24 cellular contexts compared by ENCODE assay signal in the genomic region with DNA sequence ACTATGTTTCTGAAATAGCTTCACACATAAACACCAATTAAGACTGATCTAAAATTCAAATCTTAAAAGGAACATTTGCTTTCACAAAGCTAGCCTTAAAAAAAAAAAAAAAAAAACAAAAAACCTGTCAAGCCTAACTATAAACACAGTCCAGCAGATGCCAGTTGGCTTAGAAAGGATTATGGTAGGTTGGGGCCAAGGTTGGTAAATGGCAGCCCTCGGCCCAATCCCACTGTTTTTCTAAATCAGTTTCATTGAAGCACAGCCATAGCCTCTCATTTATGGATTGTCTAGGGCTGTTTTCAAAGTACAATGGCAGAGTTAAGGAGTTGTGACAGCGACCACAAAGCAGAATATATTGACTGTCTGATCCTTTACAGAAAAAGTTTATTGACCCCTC.
"Had no signal": no experiment of that assay in that cellular context is flagged by ENCODE, and none has a peak within 500 bp of the region (broad histone marks: within the 10 kb centered on the region; RNA-seq: fewer than 3 reads in every experiment).

No MANE protein-coding gene starts in this region.

- DNase-seq: activated CD4-positive, alpha-beta T cell treated with anti-CD3 and anti-CD28 coated beads for 4 hours; activated CD4-positive, alpha-beta T cell treated with anti-CD3 and anti-CD28 coated beads, Interleukin-2, amount 50 U/mL, for 4 hours; activated effector memory CD4-positive, alpha-beta T cell treated with anti-CD3 and anti-CD28 coated beads, Interleukin-2, amount 50 U/mL, for 16 hours; activated naive CD4-positive, alpha-beta T cell treated with anti-CD3 and anti-CD28 coated beads, Interleukin-2, amount 10 ng/mL, durations not matched to agents 7 days and 5 days; activated naive CD8-positive, alpha-beta T cell treated with anti-CD3 and anti-CD28 coated beads, Interleukin-2, amount 10 ng/mL, durations not matched to agents 7 days and 5 days; activated T-cell treated with anti-CD3 and anti-CD28 coated beads, Interleukin-2, amount 50 U/mL, for 1 hour; brain microvascular endothelial cell; foreskin fibroblast; heart left ventricle; immature natural killer cell; naive thymus-derived CD4-positive, alpha-beta T cell; pancreas; stimulated activated CD4-positive, alpha-beta T cell treated with anti-CD3 and anti-CD28 coated beads, Interleukin-15, amount 100 ng/mL, for 24 hours; stimulated activated CD4-positive, alpha-beta T cell treated with anti-CD3 and anti-CD28 coated beads, Interleukin-2, amount 100 ng/mL, for 24 hours; stimulated activated naive CD4-positive, alpha-beta T cell treated with Interleukin-2 at 50 U/mL for 16 hours; T-helper 1 cell; testis; trophoblast cell; uterus had no signal

- H3K9me3 Mint-ChIP-seq: activated naive CD4-positive, alpha-beta T cell treated with anti-CD3 and anti-CD28 coated beads, Interleukin-2, amount 10 ng/mL, durations not matched to agents 7 days and 5 days; activated naive CD8-positive, alpha-beta T cell treated with anti-CD3 and anti-CD28 coated beads, Interleukin-2, amount 10 ng/mL, durations not matched to agents 7 days and 5 days; activated T-helper 1 cell treated with anti-CD3 and anti-CD28 coated beads, Interleukin-12 subunit alpha, Interleukin-12 subunit beta, Interleukin-2, Interleukin-4 antibody, amounts not matched to agents 30 ng/mL and 10 ng/mL and 1 ng/mL, durations not matched to agents 14 hours and 24 hours and 36 hours; T-helper 2 cell treated with Interferon-gamma antibody and Interleukin-4, amounts not matched to agents 5 μg/mL and 100 μg/mL, for 36 hours had no signal

- H3K27ac ChIP-seq: ascending aorta, brain microvascular endothelial cell, heart left ventricle, pancreas, right atrium auricular region, testis, uterus had no signal

- H3K9me3 ChIP-seq: ascending aorta, heart left ventricle, pancreas, right atrium auricular region, testis, uterus had no signal

- H3K4me1 ChIP-seq: ascending aorta, uterus had no signal

- H3K4me1 Mint-ChIP-seq: activated naive CD4-positive, alpha-beta T cell treated with anti-CD3 and anti-CD28 coated beads, Interleukin-2, amount 10 ng/mL, durations not matched to agents 7 days and 5 days; immature natural killer cell; naive thymus-derived CD4-positive, alpha-beta T cell had no signal

- H3K4me3 ChIP-seq: ascending aorta, heart left ventricle, pancreas, right atrium auricular region, testis, uterus had no signal

- H3K27ac Mint-ChIP-seq: activated naive CD4-positive, alpha-beta T cell treated with anti-CD3 and anti-CD28 coated beads, Interleukin-2, amount 10 ng/mL, durations not matched to agents 7 days and 5 days; activated naive CD8-positive, alpha-beta T cell treated with anti-CD3 and anti-CD28 coated beads, Interleukin-2, amount 10 ng/mL, durations not matched to agents 7 days and 5 days; activated T-helper 1 cell treated with anti-CD3 and anti-CD28 coated beads, Interleukin-12 subunit alpha, Interleukin-12 subunit beta, Interleukin-2, Interleukin-4 antibody, amounts not matched to agents 30 ng/mL and 10 ng/mL and 1 ng/mL, durations not matched to agents 14 hours and 24 hours and 36 hours; immature natural killer cell; mesothelial cell of epicardium; naive thymus-derived CD4-positive, alpha-beta T cell; T-helper 2 cell treated with Interferon-gamma antibody and Interleukin-4, amounts not matched to agents 5 μg/mL and 100 μg/mL, for 36 hours had no signal

- H3K4me3 Mint-ChIP-seq: activated naive CD4-positive, alpha-beta T cell treated with anti-CD3 and anti-CD28 coated beads, Interleukin-2, amount 10 ng/mL, durations not matched to agents 7 days and 5 days; activated naive CD8-positive, alpha-beta T cell treated with anti-CD3 and anti-CD28 coated beads, Interleukin-2, amount 10 ng/mL, durations not matched to agents 7 days and 5 days; activated T-helper 1 cell treated with anti-CD3 and anti-CD28 coated beads, Interleukin-12 subunit alpha, Interleukin-12 subunit beta, Interleukin-2, Interleukin-4 antibody, amounts not matched to agents 30 ng/mL and 10 ng/mL and 1 ng/mL, durations not matched to agents 14 hours and 24 hours and 36 hours; immature natural killer cell; mesothelial cell of epicardium; naive thymus-derived CD4-positive, alpha-beta T cell; T-helper 2 cell treated with Interferon-gamma antibody and Interleukin-4, amounts not matched to agents 5 μg/mL and 100 μg/mL, for 36 hours had no signal

- H3K36me3 Mint-ChIP-seq: activated naive CD4-positive, alpha-beta T cell treated with anti-CD3 and anti-CD28 coated beads, Interleukin-2, amount 10 ng/mL, durations not matched to agents 7 days and 5 days; activated naive CD8-positive, alpha-beta T cell treated with anti-CD3 and anti-CD28 coated beads, Interleukin-2, amount 10 ng/mL, durations not matched to agents 7 days and 5 days; immature natural killer cell; naive thymus-derived CD4-positive, alpha-beta T cell had no signal

- FAIRE-seq: pancreas had no signal

- H3K36me3 ChIP-seq: ascending aorta, brain microvascular endothelial cell, heart left ventricle, right atrium auricular region, uterus had no signal
